In genomic region chr1:220127076-220127475, GRCh38 we compare ENCODE assay signal across 18 cellular contexts. TPM values are rescaled to one million over a fixed set of nuclear protein-coding genes. Genes with fewer than 3 reads are reported as not detected.
DNase-seq lines count a peak whose midpoint lies in the region; ATAC-seq, FAIRE-seq and TF ChIP-seq lines count a peak whose summit lies in the region.
"Had no signal": no experiment of that assay in that cellular context is flagged by ENCODE, and none has a peak within 500 bp of the region (broad histone marks: within the 10 kb centered on the region; RNA-seq: fewer than 3 reads in every experiment).

No MANE protein-coding gene starts in this region.

- ATAC-seq in HG02870 (IDR thresholded peaks at IDR 0.05; ENCODE audit: unreplicated experiment): peak; percentile 46
- ATAC-seq: K562 had no signal

- no peak overlapping the region for H3K27ac ChIP-seq in kidney (ENCODE audit: low read depth in 2 of 2, low read length in 2 of 2)
- H3K27ac ChIP-seq in H9 (ENCODE audit: insufficient read length, low read depth, low read length): no peak overlapping the region

- H3K4ac ChIP-seq in H9 (ENCODE audit: low read depth, low read length): no peak overlapping the region

- no peaks in the 10 kb centered on the region for H4K20me1 ChIP-seq in H9 (ENCODE audit: control insufficient read depth, insufficient read depth, insufficient read length)

- H4K91ac ChIP-seq in H9 (ENCODE audit: insufficient read length, low read depth, low read length): no peak overlapping the region

- H3K36me3 Mint-ChIP-seq in activated naive CD4-positive, alpha-beta T cell treated with anti-CD3 and anti-CD28 coated beads for 36 hours (ENCODE audit: low read depth): peaks cover 36% of the 10 kb centered on the region
- H3K36me3 Mint-ChIP-seq in endothelial cell (ENCODE audit: low read depth, unreplicated experiment) (peaks cover 16% of the 10 kb centered on the region), H9 (ENCODE audit: insufficient read depth in 1 of 3, low read depth in 3 of 3) (peaks cover 8 to 35% (median 32%) of the 10 kb centered on the region in 3 experiments; a peak in 6 of 7 replicates)

- H3K9me3 Mint-ChIP-seq in activated naive CD4-positive, alpha-beta T cell treated with anti-CD3 and anti-CD28 coated beads for 36 hours: peaks cover 4% of the 10 kb centered on the region
- H3K9me3 Mint-ChIP-seq in endothelial cell (ENCODE audit: unreplicated experiment) (no peaks in the 10 kb centered on the region), H9 (no peaks in the 10 kb centered on the region)

- no peaks in the 10 kb centered on the region for H3K79me1 ChIP-seq in H9 (ENCODE audit: insufficient read depth, low read depth, low read length, poor library complexity, severe bottlenecking)

- no peak overlapping the region for H3K4me2 ChIP-seq in H9 (ENCODE audit: insufficient read depth, insufficient read length, low read length)

- no peaks in the 10 kb centered on the region for H3K23me2 ChIP-seq in H9 (ENCODE audit: insufficient read length, low read depth, low read length, poor library complexity, severe bottlenecking)

- peak overlapping the region; percentile 1 for H3K27ac Mint-ChIP-seq in activated naive CD4-positive, alpha-beta T cell treated with anti-CD3 and anti-CD28 coated beads for 36 hours
- H3K27ac Mint-ChIP-seq in endothelial cell (ENCODE audit: unreplicated experiment): peak overlapping the region; percentile 2
- peak overlapping the region in 1 of 3 experiments; percentile 5; a peak in 1 of 7 replicates for H3K27ac Mint-ChIP-seq in H9

- no peak overlapping the region for H2AK5ac ChIP-seq in H9 (ENCODE audit: insufficient read length, low read length)

- no peak overlapping the region for H4K5ac ChIP-seq in H9 (ENCODE audit: insufficient read length, low read depth, low read length)

- no peaks in the 10 kb centered on the region for H3K79me2 ChIP-seq in H9 (ENCODE audit: insufficient read depth, low read length)

- CTCF ChIA-PET in activated naive CD4-positive, alpha-beta T cell treated with anti-CD3 and anti-CD28 coated beads for 36 hours (lab: Charles Lee): no interaction called here

- no peak overlapping the region for H4K8ac ChIP-seq in H9 (replicated peaks; ENCODE audit: insufficient read length, low read depth, low read length)

- no peaks in the 10 kb centered on the region for H3K27me3 Mint-ChIP-seq in activated naive CD4-positive, alpha-beta T cell treated with anti-CD3 and anti-CD28 coated beads for 36 hours (ENCODE audit: low read depth)
- H3K27me3 Mint-ChIP-seq in endothelial cell (ENCODE audit: unreplicated experiment): peaks cover 3% of the 10 kb centered on the region
- no peaks in the 10 kb centered on the region for H3K27me3 Mint-ChIP-seq in H9 (ENCODE audit: low read depth)
- H3K27me3 Mint-ChIP-seq: CD4-positive, CD25-positive, alpha-beta regulatory T cell had no signal

- H2BK5ac ChIP-seq in H9 (ENCODE audit: insufficient read length, low read length): no peak overlapping the region

- H3K36me3 ChIP-seq in kidney (ENCODE audit: control insufficient read depth in 1 of 2, insufficient read depth in 2 of 2, low read length in 2 of 2): peaks cover 8 to 9% of the 10 kb centered on the region in 2 donors

- no peak overlapping the region for H3K4me3 Mint-ChIP-seq in activated naive CD4-positive, alpha-beta T cell treated with anti-CD3 and anti-CD28 coated beads for 36 hours
- H3K4me3 Mint-ChIP-seq in endothelial cell (ENCODE audit: unreplicated experiment): no peak overlapping the region
- H3K4me3 Mint-ChIP-seq in H9: no peak overlapping the region
- H3K4me3 Mint-ChIP-seq: CD4-positive, CD25-positive, alpha-beta regulatory T cell had no signal

- intact Hi-C loops in activated naive CD4-positive, alpha-beta T cell treated with anti-CD3 and anti-CD28 coated beads for 36 hours (cut with micrococcal nuclease): no loop called here
- intact Hi-C loops in kidney (cut with DNase I): no loop called here

- no peak overlapping the region for H3K56ac ChIP-seq in H9 (ENCODE audit: insufficient read length, low read depth, low read length)

- no peaks in the 10 kb centered on the region for H3K27me3 ChIP-seq in H9 (ENCODE audit: insufficient read depth, low read length)
- H3K27me3 ChIP-seq: BE2C had no signal

- H3K14ac ChIP-seq in H9 (ENCODE audit: insufficient read depth, low read length): no peak overlapping the region

- H2BK15ac ChIP-seq in H9 (ENCODE audit: low read depth, low read length): no peak overlapping the region

- no peak for DNase-seq in activated naive CD4-positive, alpha-beta T cell treated with anti-CD3 and anti-CD28 coated beads for 36 hours
- DNase-seq in activated naive CD4-positive, alpha-beta T cell treated with anti-CD3 and anti-CD28 coated beads, Interleukin-2, amount 50 U/mL, for 16 hours: no peak
- DNase-seq in endothelial cell (ENCODE audit: low spot score): no peak
- DNase-seq in kidney: no peak
- no peak for DNase-seq in H9
- DNase-seq: ACHN; BE2C; C1 segment of cervical spinal cord; CD4-positive, CD25-positive, alpha-beta regulatory T cell; DMS79 treated with DMSO at 0.1 percent for 48 hours; GF-D8; GOT3; H7; IMR-90 had no signal

- no peak overlapping the region for H2BK12ac ChIP-seq in H9 (ENCODE audit: insufficient read length, low read depth, low read length)

- H3K18ac ChIP-seq in H9 (ENCODE audit: insufficient read length, low read depth, low read length): no peak overlapping the region

- no peak overlapping the region for H2AFZ ChIP-seq in H9 (ENCODE audit: low read length)

- H3K9me3 ChIP-seq in kidney (ENCODE audit: control insufficient read depth in 1 of 2, low read length in 2 of 2) (no peaks in the 10 kb centered on the region), H9 (ENCODE audit: control insufficient read depth, low read depth, low read length) (no peaks in the 10 kb centered on the region)
- H3K9me3 ChIP-seq: BE2C had no signal

- no peak overlapping the region for H3T11ph ChIP-seq in H9 (ENCODE audit: low read length)

- no peak overlapping the region for H2BK20ac ChIP-seq in H9 (ENCODE audit: low read depth, low read length, poor library complexity, severe bottlenecking)

- FAIRE-seq in kidney (lab: Jason Lieb, UNC): no peak
- FAIRE-seq: A204.1, HTR-8/SVneo, K562 had no signal

- no CpG with 5 or more reads among the region's 3 CpGs for WGBS in H9 (ENCODE audit: extremely low coverage, insufficient read length, low lambda C conversion rate)

- H3K23ac ChIP-seq in H9 (ENCODE audit: insufficient read length, low read depth, low read length): no peak overlapping the region

- TF ChIP-seq CTCF in endothelial cell (IDR thresholded peaks at IDR 0.05; ENCODE audit: unreplicated experiment) (no peak), kidney (IDR thresholded peaks at IDR 0.05; ENCODE audit: borderline replicate concordance, extremely low read depth, insufficient read depth) (no peak), H9 (conservative IDR thresholded peaks at IDR 0.05) (no peak)

- H3K9ac ChIP-seq in kidney (ENCODE audit: low read length in 2 of 2): no peak overlapping the region
- no peak overlapping the region for H3K9ac ChIP-seq in H9 (ENCODE audit: extremely low read depth, insufficient read length, low read length)

- H3K4me3 ChIP-seq in kidney (ENCODE audit: low read length in 2 of 2): no peak overlapping the region
- H3K4me3 ChIP-seq: K562 had no signal

- peaks cover 14% of the 10 kb centered on the region for H3K4me1 Mint-ChIP-seq in activated naive CD4-positive, alpha-beta T cell treated with anti-CD3 and anti-CD28 coated beads for 36 hours (ENCODE audit: low read depth)
- H3K4me1 Mint-ChIP-seq in endothelial cell (ENCODE audit: unreplicated experiment) (peaks cover 8% of the 10 kb centered on the region), H9 (peaks cover 0 to 4% of the 10 kb centered on the region in 2 experiments; a peak in 1 of 4 replicates)

- H3K4me1 ChIP-seq in kidney (ENCODE audit: control insufficient read depth in 1 of 2, insufficient read depth in 1 of 2, low read depth in 1 of 2, low read length in 2 of 2) (no peaks in the 10 kb centered on the region), H9 (ENCODE audit: insufficient read depth, low read length) (no peaks in the 10 kb centered on the region)
- H3K4me1 ChIP-seq: BE2C had no signal

- H2BK120ac ChIP-seq in H9 (ENCODE audit: low read depth, low read length, poor library complexity, severe bottlenecking): no peak overlapping the region

RNA-seq across cellular contexts. Expression of gene IARS2, which starts 33.1 kb away (rescaled TPM):
- total RNA-seq in activated naive CD4-positive, alpha-beta T cell treated with anti-CD3 and anti-CD28 coated beads for 36 hours: 10 to 100 TPM; 59.7 to 60.3 TPM
- 60.3 TPM for total RNA-seq in endothelial cell (ENCODE audit: unreplicated experiment)
- 51.4 TPM for total RNA-seq in kidney
- 42.9 TPM for polyA plus RNA-seq in kidney (ENCODE audit: insufficient read depth, low read depth, low replicate concordance)
- total RNA-seq in H9 (2021): 72.9 and 73.5 TPM in 2 replicates

RNA-seq across cellular contexts. Expression of gene BPNT1, which starts 37.5 kb away (rescaled TPM):
- 10 to 100 TPM; 18.5 to 21.3 TPM for total RNA-seq in activated naive CD4-positive, alpha-beta T cell treated with anti-CD3 and anti-CD28 coated beads for 36 hours
- total RNA-seq in endothelial cell (ENCODE audit: unreplicated experiment): 17.5 TPM
- 25.7 TPM for total RNA-seq in kidney
- polyA plus RNA-seq in kidney (ENCODE audit: insufficient read depth, low read depth, low replicate concordance): 31.3 TPM
- total RNA-seq in H9 (2021): 13.6 TPM in 2 replicates
